1 cellular context compared by ENCODE assay signal in genomic region chr10:119656760-119657159, GRCh38.
TF ChIP-seq lines count a peak whose summit lies in the region.

No MANE protein-coding gene starts in this region.

TF ChIP-seq in K562, 482 proteins besides CTCF, POLR2A, EP300 and RAD21 (continued from another document and continues in another):
- TF ChIP-seq, protein P1, sequence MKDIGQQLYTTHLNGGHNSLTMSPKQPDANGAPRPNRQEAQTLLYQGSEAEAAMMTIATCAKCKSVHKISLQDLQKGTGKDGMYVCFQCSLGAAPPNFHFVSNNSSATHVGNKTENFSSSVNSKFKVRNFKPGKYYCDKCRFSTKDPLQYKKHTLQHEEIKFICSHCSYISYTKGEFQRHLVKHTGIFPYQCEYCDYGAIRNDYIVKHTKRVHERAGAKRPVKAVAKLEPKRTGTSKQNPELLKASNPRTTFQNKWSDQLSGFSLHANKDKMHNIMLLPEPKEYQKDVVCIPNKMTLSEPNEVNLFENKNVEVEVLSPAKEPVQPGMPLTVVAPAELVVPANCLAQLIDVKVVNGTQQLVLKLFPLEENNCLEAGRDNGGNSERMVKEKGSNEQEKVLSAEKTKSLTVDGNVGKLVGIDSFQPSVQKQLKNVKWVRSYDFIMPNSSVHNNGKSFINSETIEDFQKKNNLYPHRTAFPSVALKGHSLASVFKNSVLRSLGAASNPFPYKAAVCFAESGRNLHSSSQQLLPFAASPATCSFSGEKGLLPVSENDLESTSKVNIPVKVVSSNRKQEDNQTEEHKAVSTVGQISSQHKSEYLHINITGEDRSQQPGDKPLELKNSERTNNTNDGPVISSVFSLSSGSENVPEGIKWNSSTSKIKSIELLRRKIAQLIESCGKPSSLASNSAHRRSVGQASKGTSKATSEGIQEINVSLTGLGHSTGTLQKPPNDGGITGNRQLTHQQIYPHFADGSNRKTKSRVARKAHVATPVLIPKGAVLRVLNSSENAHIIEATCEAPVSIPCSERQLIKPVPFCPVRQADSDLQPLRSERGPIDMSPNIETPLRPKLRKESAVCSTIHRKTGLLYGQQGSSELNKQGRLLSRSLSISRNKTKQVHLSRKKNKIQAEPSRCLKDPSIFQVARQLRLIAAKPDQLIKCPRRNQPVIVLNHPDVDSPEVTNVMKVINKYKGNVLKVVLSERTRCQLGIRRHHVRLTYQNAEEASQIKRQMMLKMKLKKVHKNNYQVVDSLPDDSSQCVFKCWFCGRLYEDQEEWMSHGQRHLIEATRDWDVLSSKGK (CRISPR knock-in tag; IDR thresholded peaks at IDR 0.05): no peak
- TF ChIP-seq RBM39 (optimal IDR thresholded peaks at IDR 0.05; ENCODE audit: low read depth, low read length) (no peak), NR4A1 (CRISPR knock-in tag; IDR thresholded peaks at IDR 0.05) (no peak), NR4A1 (tag; IDR thresholded peaks at IDR 0.05) (no peak), ZNF184 (CRISPR knock-in tag; IDR thresholded peaks at IDR 0.05) (no peak), TAF7 (tag; IDR thresholded peaks at IDR 0.05) (no peak), STAT5A (IDR thresholded peaks at IDR 0.05; ENCODE audit: borderline replicate concordance, low read length) (peak; percentile 37; the same call in 1 of the 2 replicates), CBFA2T2 (conservative IDR thresholded peaks at IDR 0.05) (peak; percentile 78), FUS (optimal IDR thresholded peaks at IDR 0.05; ENCODE audit: low read depth, low read length) (no peak), CREM (IDR thresholded peaks at IDR 0.05; ENCODE audit: low read depth) (no peak), HDAC8 (tag; IDR thresholded peaks at IDR 0.05) (no peak), MXI1 (IDR thresholded peaks at IDR 0.05; ENCODE audit: low read depth, low read length) (no peak), ARID1B (IDR thresholded peaks at IDR 0.05) (peak; percentile 61; the same call in 1 of the 2 replicates), ZNF311 (CRISPR knock-in tag; IDR thresholded peaks at IDR 0.05) (no peak), TAL1 (IDR thresholded peaks at IDR 0.05) (peak; percentile 64), RBM17 (IDR thresholded peaks at IDR 0.05; ENCODE audit: borderline replicate concordance, low read depth, low read length) (no peak), ELF4 (CRISPR knock-in tag; IDR thresholded peaks at IDR 0.05) (no peak), NONO (IDR thresholded peaks at IDR 0.05; ENCODE audit: low read depth in 2 of 2, low read length in 1 of 2) (no peak), CGGBP1 (CRISPR knock-in tag; IDR thresholded peaks at IDR 0.05) (no peak), TEAD4 (IDR thresholded peaks at IDR 0.05; ENCODE audit: low read length) (peak; percentile 73), TEAD4 (CRISPR knock-in tag; IDR thresholded peaks at IDR 0.05; ENCODE audit: borderline replicate concordance) (no peak), PML (IDR thresholded peaks at IDR 0.05; ENCODE audit: low read length) (0 out of 2 replicates have a peak, but pooled peaks have one; percentile 24), TCF7L2 (IDR thresholded peaks at IDR 0.05; ENCODE audit: low read depth, low read length) (no peak), MEF2A (IDR thresholded peaks at IDR 0.05; ENCODE audit: control insufficient read depth, low read depth, low read length) (no peak), KLF6 (CRISPR knock-in tag; IDR thresholded peaks at IDR 0.05; ENCODE audit: borderline replicate concordance) (no peak), ZBTB7A (IDR thresholded peaks at IDR 0.05; ENCODE audit: borderline replicate concordance, control insufficient read depth, low read depth, low read length) (no peak), PHTF2 (CRISPR knock-in tag; IDR thresholded peaks at IDR 0.05) (no peak), KDM5B (IDR thresholded peaks at IDR 0.05; ENCODE audit: insufficient replicate concordance, low read depth, low read length) (no peak), KAT2B (IDR thresholded peaks at IDR 0.05; ENCODE audit: low read depth, low read length) (no peak), PHB2 (IDR thresholded peaks at IDR 0.05; ENCODE audit: low read depth) (no peak), SMAD2 (IDR thresholded peaks at IDR 0.05; ENCODE audit: low read depth, low read length) (no peak), ZBTB34 (CRISPR knock-in tag; IDR thresholded peaks at IDR 0.05) (no peak), NFXL1 (CRISPR knock-in tag; IDR thresholded peaks at IDR 0.05) (no peak), KLF16 (IDR thresholded peaks at IDR 0.05) (0 out of 2 replicates have a peak, but pooled peaks have one; percentile 15), ZBTB1 (CRISPR knock-in tag; IDR thresholded peaks at IDR 0.05; ENCODE audit: borderline replicate concordance, low read depth) (no peak), CEBPG (CRISPR knock-in tag; IDR thresholded peaks at IDR 0.05) (no peak), CEBPG (tag; conservative IDR thresholded peaks at IDR 0.05 in 1 of 2, IDR thresholded peaks at IDR 0.05 in 1 of 2) (no peak), HCFC1 (IDR thresholded peaks at IDR 0.05; ENCODE audit: low read depth, low read length) (no peak)
- TF ChIP-seq, protein P2, sequence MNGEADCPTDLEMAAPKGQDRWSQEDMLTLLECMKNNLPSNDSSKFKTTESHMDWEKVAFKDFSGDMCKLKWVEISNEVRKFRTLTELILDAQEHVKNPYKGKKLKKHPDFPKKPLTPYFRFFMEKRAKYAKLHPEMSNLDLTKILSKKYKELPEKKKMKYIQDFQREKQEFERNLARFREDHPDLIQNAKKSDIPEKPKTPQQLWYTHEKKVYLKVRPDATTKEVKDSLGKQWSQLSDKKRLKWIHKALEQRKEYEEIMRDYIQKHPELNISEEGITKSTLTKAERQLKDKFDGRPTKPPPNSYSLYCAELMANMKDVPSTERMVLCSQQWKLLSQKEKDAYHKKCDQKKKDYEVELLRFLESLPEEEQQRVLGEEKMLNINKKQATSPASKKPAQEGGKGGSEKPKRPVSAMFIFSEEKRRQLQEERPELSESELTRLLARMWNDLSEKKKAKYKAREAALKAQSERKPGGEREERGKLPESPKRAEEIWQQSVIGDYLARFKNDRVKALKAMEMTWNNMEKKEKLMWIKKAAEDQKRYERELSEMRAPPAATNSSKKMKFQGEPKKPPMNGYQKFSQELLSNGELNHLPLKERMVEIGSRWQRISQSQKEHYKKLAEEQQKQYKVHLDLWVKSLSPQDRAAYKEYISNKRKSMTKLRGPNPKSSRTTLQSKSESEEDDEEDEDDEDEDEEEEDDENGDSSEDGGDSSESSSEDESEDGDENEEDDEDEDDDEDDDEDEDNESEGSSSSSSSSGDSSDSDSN (IDR thresholded peaks at IDR 0.05; ENCODE audit: borderline replicate concordance in 1 of 2, low read depth in 2 of 2, low read length in 2 of 2): no peak
- TF ChIP-seq, protein P3, sequence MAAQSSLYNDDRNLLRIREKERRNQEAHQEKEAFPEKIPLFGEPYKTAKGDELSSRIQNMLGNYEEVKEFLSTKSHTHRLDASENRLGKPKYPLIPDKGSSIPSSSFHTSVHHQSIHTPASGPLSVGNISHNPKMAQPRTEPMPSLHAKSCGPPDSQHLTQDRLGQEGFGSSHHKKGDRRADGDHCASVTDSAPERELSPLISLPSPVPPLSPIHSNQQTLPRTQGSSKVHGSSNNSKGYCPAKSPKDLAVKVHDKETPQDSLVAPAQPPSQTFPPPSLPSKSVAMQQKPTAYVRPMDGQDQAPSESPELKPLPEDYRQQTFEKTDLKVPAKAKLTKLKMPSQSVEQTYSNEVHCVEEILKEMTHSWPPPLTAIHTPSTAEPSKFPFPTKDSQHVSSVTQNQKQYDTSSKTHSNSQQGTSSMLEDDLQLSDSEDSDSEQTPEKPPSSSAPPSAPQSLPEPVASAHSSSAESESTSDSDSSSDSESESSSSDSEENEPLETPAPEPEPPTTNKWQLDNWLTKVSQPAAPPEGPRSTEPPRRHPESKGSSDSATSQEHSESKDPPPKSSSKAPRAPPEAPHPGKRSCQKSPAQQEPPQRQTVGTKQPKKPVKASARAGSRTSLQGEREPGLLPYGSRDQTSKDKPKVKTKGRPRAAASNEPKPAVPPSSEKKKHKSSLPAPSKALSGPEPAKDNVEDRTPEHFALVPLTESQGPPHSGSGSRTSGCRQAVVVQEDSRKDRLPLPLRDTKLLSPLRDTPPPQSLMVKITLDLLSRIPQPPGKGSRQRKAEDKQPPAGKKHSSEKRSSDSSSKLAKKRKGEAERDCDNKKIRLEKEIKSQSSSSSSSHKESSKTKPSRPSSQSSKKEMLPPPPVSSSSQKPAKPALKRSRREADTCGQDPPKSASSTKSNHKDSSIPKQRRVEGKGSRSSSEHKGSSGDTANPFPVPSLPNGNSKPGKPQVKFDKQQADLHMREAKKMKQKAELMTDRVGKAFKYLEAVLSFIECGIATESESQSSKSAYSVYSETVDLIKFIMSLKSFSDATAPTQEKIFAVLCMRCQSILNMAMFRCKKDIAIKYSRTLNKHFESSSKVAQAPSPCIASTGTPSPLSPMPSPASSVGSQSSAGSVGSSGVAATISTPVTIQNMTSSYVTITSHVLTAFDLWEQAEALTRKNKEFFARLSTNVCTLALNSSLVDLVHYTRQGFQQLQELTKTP (IDR thresholded peaks at IDR 0.05; ENCODE audit: low read depth in 1 of 2, partially characterized antibody in 2 of 2): no peak
- TF ChIP-seq, protein P4, sequence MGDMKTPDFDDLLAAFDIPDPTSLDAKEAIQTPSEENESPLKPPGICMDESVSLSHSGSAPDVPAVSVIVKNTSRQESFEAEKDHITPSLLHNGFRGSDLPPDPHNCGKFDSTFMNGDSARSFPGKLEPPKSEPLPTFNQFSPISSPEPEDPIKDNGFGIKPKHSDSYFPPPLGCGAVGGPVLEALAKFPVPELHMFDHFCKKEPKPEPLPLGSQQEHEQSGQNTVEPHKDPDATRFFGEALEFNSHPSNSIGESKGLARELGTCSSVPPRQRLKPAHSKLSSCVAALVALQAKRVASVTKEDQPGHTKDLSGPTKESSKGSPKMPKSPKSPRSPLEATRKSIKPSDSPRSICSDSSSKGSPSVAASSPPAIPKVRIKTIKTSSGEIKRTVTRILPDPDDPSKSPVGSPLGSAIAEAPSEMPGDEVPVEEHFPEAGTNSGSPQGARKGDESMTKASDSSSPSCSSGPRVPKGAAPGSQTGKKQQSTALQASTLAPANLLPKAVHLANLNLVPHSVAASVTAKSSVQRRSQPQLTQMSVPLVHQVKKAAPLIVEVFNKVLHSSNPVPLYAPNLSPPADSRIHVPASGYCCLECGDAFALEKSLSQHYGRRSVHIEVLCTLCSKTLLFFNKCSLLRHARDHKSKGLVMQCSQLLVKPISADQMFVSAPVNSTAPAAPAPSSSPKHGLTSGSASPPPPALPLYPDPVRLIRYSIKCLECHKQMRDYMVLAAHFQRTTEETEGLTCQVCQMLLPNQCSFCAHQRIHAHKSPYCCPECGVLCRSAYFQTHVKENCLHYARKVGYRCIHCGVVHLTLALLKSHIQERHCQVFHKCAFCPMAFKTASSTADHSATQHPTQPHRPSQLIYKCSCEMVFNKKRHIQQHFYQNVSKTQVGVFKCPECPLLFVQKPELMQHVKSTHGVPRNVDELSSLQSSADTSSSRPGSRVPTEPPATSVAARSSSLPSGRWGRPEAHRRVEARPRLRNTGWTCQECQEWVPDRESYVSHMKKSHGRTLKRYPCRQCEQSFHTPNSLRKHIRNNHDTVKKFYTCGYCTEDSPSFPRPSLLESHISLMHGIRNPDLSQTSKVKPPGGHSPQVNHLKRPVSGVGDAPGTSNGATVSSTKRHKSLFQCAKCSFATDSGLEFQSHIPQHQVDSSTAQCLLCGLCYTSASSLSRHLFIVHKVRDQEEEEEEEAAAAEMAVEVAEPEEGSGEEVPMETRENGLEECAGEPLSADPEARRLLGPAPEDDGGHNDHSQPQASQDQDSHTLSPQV (IDR thresholded peaks at IDR 0.05): 0 out of 2 replicates have a peak, but pooled peaks have one; percentile 43
- TF ChIP-seq, protein P5, sequence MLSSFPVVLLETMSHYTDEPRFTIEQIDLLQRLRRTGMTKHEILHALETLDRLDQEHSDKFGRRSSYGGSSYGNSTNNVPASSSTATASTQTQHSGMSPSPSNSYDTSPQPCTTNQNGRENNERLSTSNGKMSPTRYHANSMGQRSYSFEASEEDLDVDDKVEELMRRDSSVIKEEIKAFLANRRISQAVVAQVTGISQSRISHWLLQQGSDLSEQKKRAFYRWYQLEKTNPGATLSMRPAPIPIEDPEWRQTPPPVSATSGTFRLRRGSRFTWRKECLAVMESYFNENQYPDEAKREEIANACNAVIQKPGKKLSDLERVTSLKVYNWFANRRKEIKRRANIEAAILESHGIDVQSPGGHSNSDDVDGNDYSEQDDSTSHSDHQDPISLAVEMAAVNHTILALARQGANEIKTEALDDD (IDR thresholded peaks at IDR 0.05): no peak
- TF ChIP-seq, protein P6, sequence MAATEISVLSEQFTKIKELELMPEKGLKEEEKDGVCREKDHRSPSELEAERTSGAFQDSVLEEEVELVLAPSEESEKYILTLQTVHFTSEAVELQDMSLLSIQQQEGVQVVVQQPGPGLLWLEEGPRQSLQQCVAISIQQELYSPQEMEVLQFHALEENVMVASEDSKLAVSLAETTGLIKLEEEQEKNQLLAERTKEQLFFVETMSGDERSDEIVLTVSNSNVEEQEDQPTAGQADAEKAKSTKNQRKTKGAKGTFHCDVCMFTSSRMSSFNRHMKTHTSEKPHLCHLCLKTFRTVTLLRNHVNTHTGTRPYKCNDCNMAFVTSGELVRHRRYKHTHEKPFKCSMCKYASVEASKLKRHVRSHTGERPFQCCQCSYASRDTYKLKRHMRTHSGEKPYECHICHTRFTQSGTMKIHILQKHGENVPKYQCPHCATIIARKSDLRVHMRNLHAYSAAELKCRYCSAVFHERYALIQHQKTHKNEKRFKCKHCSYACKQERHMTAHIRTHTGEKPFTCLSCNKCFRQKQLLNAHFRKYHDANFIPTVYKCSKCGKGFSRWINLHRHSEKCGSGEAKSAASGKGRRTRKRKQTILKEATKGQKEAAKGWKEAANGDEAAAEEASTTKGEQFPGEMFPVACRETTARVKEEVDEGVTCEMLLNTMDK (IDR thresholded peaks at IDR 0.05; ENCODE audit: borderline replicate concordance, insufficient read depth, low read depth, low read length, poor library complexity, severe bottlenecking): no peak
